Comparison of ENCODE assay signal across 8 cellular contexts in genomic region chr21:36589352-36589971, GRCh38.
A peak's percentile ranks its signal among the peaks of the same experiment; 100 is the strongest.
DNase-seq lines count a peak whose midpoint lies in the region; ATAC-seq and TF ChIP-seq lines count a peak whose summit lies in the region.

No MANE protein-coding gene starts in this region.

- H3K27ac Mint-ChIP-seq in CD14-positive monocyte, result no peak overlapping the region

- POLR2A ChIA-PET in PC-9 (lab: Charles Lee; ENCODE audit: unreplicated experiment), result no interaction called here

- BruUV-seq in PC-9 (replicated peaks; lab: Mats Ljungman, UMichigan), result no TSS peak

- H3K9me2 ChIP-seq in GM23248 (ENCODE audit: insufficient read depth), result no peaks in the 10 kb centered on the region
- H3K9me2 ChIP-seq in PC-9 (ENCODE audit: insufficient read depth), result no peaks in the 10 kb centered on the region

- H3K27me3 ChIP-seq in GM23248 (replicated peaks; ENCODE audit: insufficient read depth) (peaks cover 19% of the 10 kb centered on the region), PC-9 (ENCODE audit: insufficient read depth, low read depth) (no peaks in the 10 kb centered on the region), osteoblast (ENCODE audit: insufficient read depth, low read length) (peaks cover 3% of the 10 kb centered on the region)

- H3K4me1 Mint-ChIP-seq in CD14-positive monocyte, result no peaks in the 10 kb centered on the region

- peaks cover 6% of the 10 kb centered on the region; the same call in 1 of the 2 replicates for H3K4me1 ChIP-seq in GM23248 (ENCODE audit: insufficient read depth)
- no peaks in the 10 kb centered on the region for H3K4me1 ChIP-seq in PC-9 (replicated peaks; ENCODE audit: insufficient read depth)
- H3K4me1 ChIP-seq in osteoblast (ENCODE audit: insufficient read depth, low read length), result no peaks in the 10 kb centered on the region

- in situ Hi-C loops in GM23248 (cut with MboI), result no loop called here

- H3K27ac ChIP-seq in GM23248 (no peak overlapping the region), PC-9 (no peak overlapping the region), osteoblast (ENCODE audit: low read depth, low read length) (no peak overlapping the region)

- H3K9me3 Mint-ChIP-seq in CD14-positive monocyte, result no peaks in the 10 kb centered on the region

- H3K36me3 Mint-ChIP-seq in CD14-positive monocyte, result no peaks in the 10 kb centered on the region

- H3K4me3 ChIP-seq in GM23248, result no peak overlapping the region
- no peak overlapping the region for H3K4me3 ChIP-seq in PC-9
- no peak overlapping the region for H3K4me3 ChIP-seq in epithelial cell of esophagus (ENCODE audit: low read length)
- H3K4me3 ChIP-seq in osteoblast (ENCODE audit: insufficient read depth, low read length), result no peak overlapping the region

- WGBS in GM23248 (ENCODE audit: low coverage in 1 of 2, low lambda C conversion rate in 2 of 2, missing lambda C conversion rate in 2 of 2), 2 experiments, result 9 to 13% methylated on average over 10 of the region's 10 CpGs

- intact Hi-C loops in CD14-positive monocyte (cut with micrococcal nuclease), result no loop called here
- intact Hi-C loops in PC-9 (cut with micrococcal nuclease; ENCODE audit: unreplicated experiment), result loop anchor here (10.0 kb wide), 1 partner anchor 75 kb away; no protein-coding TSS in a partner anchor

- no peak overlapping the region for H3K4me3 Mint-ChIP-seq in CD14-positive monocyte

- DNase-seq in CD14-positive monocyte (ENCODE audit: low spot score) (no peak), GM23248 (peak; percentile 67), PC-9 (no peak), epithelial cell of esophagus (ENCODE audit: low read depth) (peak; percentile 35), osteoblast (ENCODE audit: insufficient read length, low spot score, missing footprints) (peak; percentile 84), ecto neural progenitor cell (ENCODE audit: low spot score) (no peak)

- H3K9me3 ChIP-seq in GM23248 (ENCODE audit: low read depth) (no peaks in the 10 kb centered on the region), PC-9 (ENCODE audit: insufficient read depth, low read depth) (no peaks in the 10 kb centered on the region), osteoblast (ENCODE audit: low read depth, low read length) (no peaks in the 10 kb centered on the region)

- H3K9ac ChIP-seq in GM23248, result no peak overlapping the region

- H2AFZ ChIP-seq in GM23248, result peak overlapping the region; percentile 8; the same call in 1 of the 2 replicates
- no peak overlapping the region for H2AFZ ChIP-seq in PC-9
- no peak overlapping the region for H2AFZ ChIP-seq in osteoblast (ENCODE audit: low read length)

- ATAC-seq in GM21786 (IDR thresholded peaks at IDR 0.05; ENCODE audit: unreplicated experiment), result no peak
- ATAC-seq in HG02938 (IDR thresholded peaks at IDR 0.05; ENCODE audit: unreplicated experiment), result no peak

- H3K36me3 ChIP-seq in GM23248 (ENCODE audit: low read depth) (no peaks in the 10 kb centered on the region), PC-9 (ENCODE audit: low read depth) (no peaks in the 10 kb centered on the region), osteoblast (ENCODE audit: insufficient read depth, low read length) (no peaks in the 10 kb centered on the region)

- CTCF ChIA-PET in PC-9 (lab: Charles Lee), result no interaction called here

- H4K20me1 ChIP-seq in GM23248 (ENCODE audit: insufficient read depth) (no peaks in the 10 kb centered on the region), PC-9 (ENCODE audit: insufficient read depth) (no peaks in the 10 kb centered on the region), osteoblast (ENCODE audit: insufficient read depth, low read length) (no peaks in the 10 kb centered on the region)

- no peaks in the 10 kb centered on the region for H3F3A ChIP-seq in GM23248 (ENCODE audit: insufficient read depth)
- H3F3A ChIP-seq in PC-9 (ENCODE audit: insufficient read depth, low read depth), result no peaks in the 10 kb centered on the region

- TF ChIP-seq CTCF in CD14-positive monocyte (IDR thresholded peaks at IDR 0.05) (peak; percentile 39), PC-9 (conservative IDR thresholded peaks at IDR 0.05) (peak; percentile 56), epithelial cell of esophagus (IDR thresholded peaks at IDR 0.05; ENCODE audit: insufficient read depth, low read depth, low read length, missing control alignments) (peak; percentile 49), osteoblast (IDR thresholded peaks at IDR 0.05; ENCODE audit: extremely low read depth, low read depth, low read length) (peak; percentile 66)

- peak overlapping the region; percentile 11 for H3K4me2 ChIP-seq in GM23248 (ENCODE audit: unreplicated experiment)
- no peak overlapping the region for H3K4me2 ChIP-seq in PC-9
- H3K4me2 ChIP-seq in osteoblast (ENCODE audit: insufficient read depth, low read length), result no peak overlapping the region

- H3K79me2 ChIP-seq in GM23248 (ENCODE audit: insufficient read depth), result no peaks in the 10 kb centered on the region
- H3K79me2 ChIP-seq in PC-9 (ENCODE audit: low read depth), result no peaks in the 10 kb centered on the region
- no peaks in the 10 kb centered on the region for H3K79me2 ChIP-seq in osteoblast (ENCODE audit: insufficient read depth, low read length)

- peaks cover 0 to 11% (median 5%) of the 10 kb centered on the region in 3 donors for H3K27me3 Mint-ChIP-seq in CD14-positive monocyte (ENCODE audit: low read depth in 3 of 3)

Comparison
In these comparisons a context has a peak if more than half of its experiments do, and no peak if none do; other contexts are left out.
1. DNase-seq: peak in GM23248 (single experiment), epithelial cell of esophagus (single experiment) and osteoblast (single experiment); none in CD14-positive monocyte (single experiment), PC-9 (0 of 2) and ecto neural progenitor cell (single experiment).
2. Peak in every context shown above with its lines, with median percentiles within 50 percentile points of each other: CTCF ChIP-seq.